Comparison of ENCODE assay signal across 11 cellular contexts in the genomic region with DNA sequence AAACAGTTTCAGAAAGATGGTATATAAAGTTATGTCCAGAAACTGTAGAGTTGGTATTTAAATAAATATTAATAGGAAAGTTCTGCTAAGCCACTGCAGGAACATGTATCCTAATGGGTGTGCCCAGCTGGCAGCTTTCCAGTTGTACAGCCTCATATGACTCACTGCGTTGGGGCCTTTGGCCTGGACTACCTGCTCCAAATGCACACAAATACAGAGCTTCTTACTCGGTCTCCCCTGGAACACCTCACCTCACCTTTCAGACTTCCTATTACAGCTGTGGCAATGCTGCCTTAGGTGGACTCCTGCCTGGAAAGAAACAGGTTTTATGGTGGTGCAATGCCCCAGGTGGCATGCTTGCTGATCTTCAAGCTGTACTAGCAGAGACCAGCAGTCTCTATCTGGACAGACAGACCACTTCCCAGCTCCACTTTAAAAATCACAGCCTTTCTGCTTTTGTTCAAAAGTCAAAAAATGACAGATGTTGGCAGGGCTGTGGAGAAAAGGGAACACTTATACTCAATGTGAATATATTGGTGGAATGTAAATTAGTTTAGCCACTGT.
DNase-seq lines count a peak whose midpoint lies in the region; ATAC-seq and TF ChIP-seq lines count a peak whose summit lies in the region.
"Had no signal": no experiment of that assay in that cellular context is flagged by ENCODE, and none has a peak within 500 bp of the region (broad histone marks: within the 10 kb centered on the region; RNA-seq: fewer than 3 reads in every experiment).

No MANE protein-coding gene starts in this region.

- intact Hi-C loops in left colon (cut with DNase I, micrococcal nuclease): no loop called here

- H3K4me3 ChIP-seq in MG63: no peak overlapping the region
- H3K4me3 ChIP-seq in brain microvascular endothelial cell (ENCODE audit: low read depth, low read length): no peak overlapping the region

- H3K4me3 Mint-ChIP-seq in T-helper 17 cell: no peak overlapping the region
- H3K4me3 Mint-ChIP-seq: mesothelial cell of epicardium had no signal

- H3K4me1 Mint-ChIP-seq in T-helper 17 cell: peaks cover 2% of the 10 kb centered on the region

- peak; percentile 30 for DNase-seq in COLO829 (ENCODE audit: low spot score)
- DNase-seq in MG63: peak; percentile 67
- peak; percentile 51 for DNase-seq in brain microvascular endothelial cell
- peak; percentile 91 to 93 for DNase-seq in left colon
- DNase-seq in T-helper 17 cell: no peak
- DNase-seq: activated CD4-positive, alpha-beta T cell treated with anti-CD3 and anti-CD28 coated beads for 48 hours; Caco-2 had no signal

- H3K9me3 ChIP-seq in MG63 (no peaks in the 10 kb centered on the region), T-helper 17 cell (ENCODE audit: control insufficient read depth, low read length, poor library complexity, severe bottlenecking) (no peaks in the 10 kb centered on the region)
- H3K9me3 ChIP-seq: Caco-2 had no signal

- in situ Hi-C loops in brain microvascular endothelial cell (cut with HindIII; ENCODE audit: low pct_ligation_motif_present, low sequenced_read_pairs): no loop called here

- ATAC-seq in left colon: peak; percentile 99
- ATAC-seq in T-helper 17 cell: no peak
- no peak for ATAC-seq in HG03342 (IDR thresholded peaks at IDR 0.05; ENCODE audit: unreplicated experiment)
- ATAC-seq in GM21786 (IDR thresholded peaks at IDR 0.05; ENCODE audit: unreplicated experiment): no peak
- no peak for ATAC-seq in HG03442 (IDR thresholded peaks at IDR 0.05; ENCODE audit: unreplicated experiment)

- TF ChIP-seq CTCF in brain microvascular endothelial cell (IDR thresholded peaks at IDR 0.05; ENCODE audit: low read depth, low read length, missing control alignments): no peak

- peaks cover 3% of the 10 kb centered on the region for H3K36me3 Mint-ChIP-seq in T-helper 17 cell (ENCODE audit: low read depth)
- H3K36me3 Mint-ChIP-seq: mesothelial cell of epicardium had no signal

- no peak overlapping the region for H3K27ac ChIP-seq in brain microvascular endothelial cell

- H3K36me3 ChIP-seq in MG63: no peaks in the 10 kb centered on the region
- no peaks in the 10 kb centered on the region for H3K36me3 ChIP-seq in brain microvascular endothelial cell (replicated peaks)

- H3K27me3 ChIP-seq in MG63: no peaks in the 10 kb centered on the region; the same call in 1 of the 2 replicates
- no peaks in the 10 kb centered on the region for H3K27me3 ChIP-seq in brain microvascular endothelial cell (replicated peaks)

- H3K27ac Mint-ChIP-seq in T-helper 17 cell: no peak overlapping the region
- H3K27ac Mint-ChIP-seq: mesothelial cell of epicardium had no signal

- H3K27me3 Mint-ChIP-seq in T-helper 17 cell: peaks cover 72% of the 10 kb centered on the region

Comparison
In these comparisons a context has a peak if more than half of its experiments do, and no peak if none do; other contexts are left out.
1. DNase-seq: peak in COLO829 (single experiment), MG63 (single experiment), brain microvascular endothelial cell (single experiment) and left colon (2 of 2); none in T-helper 17 cell (0 of 3).